Comparison of ENCODE assay signal across 1 cellular context in genomic region chr18:59488899-59489298, GRCh38.
TF ChIP-seq lines count a peak whose summit lies in the region.

No MANE protein-coding gene starts in this region.

TF ChIP-seq in HepG2, 621 proteins besides CTCF, POLR2A, EP300 and RAD21 (continued from another document):
- TF ChIP-seq KIAA2018 (CRISPR knock-in tag; IDR thresholded peaks at IDR 0.05; ENCODE audit: borderline replicate concordance), result no peak
- no peak for TF ChIP-seq HOXA3 (CRISPR knock-in tag; IDR thresholded peaks at IDR 0.05)
- TF ChIP-seq RELA (CRISPR knock-in tag; IDR thresholded peaks at IDR 0.05), result no peak
- TF ChIP-seq ZKSCAN5 (CRISPR knock-in tag; IDR thresholded peaks at IDR 0.05), result no peak
- no peak for TF ChIP-seq HBP1 (CRISPR knock-in tag; IDR thresholded peaks at IDR 0.05; ENCODE audit: low read depth)
- TF ChIP-seq CBX1 (IDR thresholded peaks at IDR 0.05; ENCODE audit: low read depth), result no peak
- TF ChIP-seq SCMH1 (CRISPR knock-in tag; IDR thresholded peaks at IDR 0.05; ENCODE audit: borderline replicate concordance), result no peak
- no peak for TF ChIP-seq KDM1A (CRISPR knock-in tag; IDR thresholded peaks at IDR 0.05)
- TF ChIP-seq ZNF609 (CRISPR knock-in tag; IDR thresholded peaks at IDR 0.05; ENCODE audit: borderline replicate concordance), result no peak
- TF ChIP-seq MTA1 (CRISPR knock-in tag; IDR thresholded peaks at IDR 0.05; ENCODE audit: borderline replicate concordance), result no peak
- TF ChIP-seq ZNF878 (CRISPR knock-in tag; IDR thresholded peaks at IDR 0.05), result no peak
- TF ChIP-seq ZNF44 (CRISPR knock-in tag; IDR thresholded peaks at IDR 0.05), result no peak
- no peak for TF ChIP-seq FUBP1 (CRISPR knock-in tag; IDR thresholded peaks at IDR 0.05; ENCODE audit: borderline replicate concordance)
- no peak for TF ChIP-seq POGK (CRISPR knock-in tag; conservative IDR thresholded peaks at IDR 0.05)
- no peak for TF ChIP-seq ZNF761 (CRISPR knock-in tag; conservative IDR thresholded peaks at IDR 0.05)
- no peak for TF ChIP-seq HMG20A (CRISPR knock-in tag; IDR thresholded peaks at IDR 0.05; ENCODE audit: borderline replicate concordance)
- no peak for TF ChIP-seq GABPB1 (CRISPR knock-in tag; IDR thresholded peaks at IDR 0.05)
- no peak for TF ChIP-seq IRF2 (CRISPR knock-in tag; IDR thresholded peaks at IDR 0.05)
- TF ChIP-seq SMAD3 (CRISPR knock-in tag; IDR thresholded peaks at IDR 0.05), result no peak
